Comparison of ENCODE assay signal across 22 cellular contexts in the genomic region with DNA sequence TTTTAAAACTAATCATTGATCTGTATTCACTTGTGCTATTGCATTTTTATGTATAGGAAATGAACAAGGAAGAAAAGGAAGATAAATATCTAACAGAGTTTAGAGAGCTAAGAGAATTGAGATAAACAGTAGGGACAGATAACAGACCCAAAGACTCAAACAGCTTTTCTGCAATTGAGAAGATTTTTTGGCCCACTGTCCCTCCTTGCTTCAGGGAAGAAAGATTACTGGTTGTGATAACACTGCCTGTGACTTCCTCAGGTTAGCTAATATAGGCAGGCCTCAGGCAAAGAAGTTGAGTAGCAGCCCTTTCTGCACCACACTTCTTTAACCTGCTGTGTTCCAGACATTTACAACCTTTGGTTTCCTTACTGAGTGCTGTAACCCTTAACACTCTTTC. TPM values are rescaled to one million over a fixed set of nuclear protein-coding genes. Genes with fewer than 3 reads are reported as not detected.
A peak's percentile ranks its signal among the peaks of the same experiment; 100 is the strongest.
DNase-seq lines count a peak whose midpoint lies in the region; ATAC-seq and TF ChIP-seq lines count a peak whose summit lies in the region.
"Had no signal": no experiment of that assay in that cellular context is flagged by ENCODE, and none has a peak within 500 bp of the region (broad histone marks: within the 10 kb centered on the region; RNA-seq: fewer than 3 reads in every experiment).

No MANE protein-coding gene starts in this region.

- H4K20me1 ChIP-seq in mammary epithelial cell (ENCODE audit: insufficient read depth, low read length) (no peaks in the 10 kb centered on the region), PC-3 (ENCODE audit: low read length) (no peaks in the 10 kb centered on the region)

- DNase-seq in mammary epithelial cell (no peak), breast epithelium (ENCODE audit: low spot score in 2 of 2) (no peak), PC-3 (no peak), islet precursor cell (peak; percentile 76), SJCRH30 (no peak), NCI-H187 treated with DMSO at 0.1 percent for 48 hours (lab: John Stamatoyannopoulos, UW) (no peak), GM13976 (ENCODE audit: low spot score) (no peak), coronary artery (ENCODE audit: low spot score) (no peak)
- DNase-seq: Caco-2; CD4-positive, alpha-beta T cell; DMS153; IMR-90; NCI-H1105 treated with DMSO at 0.1 percent for 48 hours; NCI-H1694; NCI-H510A treated with DMSO at 0.1 percent for 48 hours; NCI-H774; SIG-M5; SW 1271 had no signal

- POLR2A ChIA-PET in PC-3 (lab: Charles Lee; ENCODE audit: unreplicated experiment) = no interaction called here

- no peak overlapping the region for H3K27ac ChIP-seq in mammary epithelial cell (ENCODE audit: insufficient read depth, low read depth, low read length)
- no peak overlapping the region for H3K27ac ChIP-seq in breast epithelium
- no peak overlapping the region for H3K27ac ChIP-seq in PC-3 (ENCODE audit: low read length)
- H3K27ac ChIP-seq in SJCRH30 = no peak overlapping the region
- H3K27ac ChIP-seq in coronary artery = no peak overlapping the region
- H3K27ac ChIP-seq: RWPE1 had no signal

- no peak overlapping the region for H3K9ac ChIP-seq in mammary epithelial cell (ENCODE audit: insufficient read depth, low read length)
- H3K9ac ChIP-seq in PC-3 (ENCODE audit: low read length) = no peak overlapping the region

- H3K9me3 ChIP-seq in mammary epithelial cell (replicated peaks; ENCODE audit: insufficient read depth, low read length) = no peaks in the 10 kb centered on the region
- no peaks in the 10 kb centered on the region for H3K9me3 ChIP-seq in breast epithelium
- no peaks in the 10 kb centered on the region for H3K9me3 ChIP-seq in PC-3 (ENCODE audit: low read length)
- 0 out of 2 replicates have a peak, but pooled peaks cover 2% of the 10 kb centered on the region for H3K9me3 ChIP-seq in SJCRH30 (replicated peaks)
- H3K9me3 ChIP-seq: Caco-2 had no signal

- no peak for TF ChIP-seq POLR2A in breast epithelium (IDR thresholded peaks at IDR 0.05)

- BruUV-seq in mammary epithelial cell (replicated peaks; lab: Mats Ljungman, UMichigan) = no TSS peak
- BruUV-seq in PC-3 (replicated peaks; lab: Mats Ljungman, UMichigan) = no TSS peak

- H3K4me1 ChIP-seq in mammary epithelial cell (ENCODE audit: insufficient read depth, low read length) = peaks cover 14% of the 10 kb centered on the region
- peaks cover 0 to 10% of the 10 kb centered on the region in 2 donors for H3K4me1 ChIP-seq in breast epithelium
- H3K4me1 ChIP-seq in PC-3 (ENCODE audit: insufficient read depth, low read length) = peaks cover 18% of the 10 kb centered on the region
- H3K4me1 ChIP-seq in SJCRH30 = peaks cover 10% of the 10 kb centered on the region

- CTCF ChIA-PET in mammary epithelial cell (lab: Charles Lee; ENCODE audit: low non-redundant PET) = interaction anchor here (0.6 kb wide), 1 partner anchor 737 kb away, joined by 4 read pairs; no protein-coding TSS in a partner anchor
- CTCF ChIA-PET in PC-3 (lab: Charles Lee) = interaction anchor here (0.7 to 1.0 kb wide), 2 partner anchors 49 to 155 kb away, joined by 3 to 4 read pairs; no protein-coding TSS in a partner anchor

- no peak overlapping the region for H3K4me3 ChIP-seq in mammary epithelial cell (replicated peaks in 1 of 3; ENCODE audit: insufficient read depth in 1 of 3, low read depth in 2 of 3, low read length in 3 of 3)
- H3K4me3 ChIP-seq in breast epithelium = no peak overlapping the region
- no peak overlapping the region for H3K4me3 ChIP-seq in PC-3 (ENCODE audit: low read length)
- no peak overlapping the region for H3K4me3 ChIP-seq in SJCRH30
- no peak overlapping the region for H3K4me3 ChIP-seq in coronary artery

- dilution Hi-C loops in mammary epithelial cell (cut with HindIII; ENCODE audit: low sequenced_read_pairs) = no loop called here

- H3F3A ChIP-seq in PC-3 (ENCODE audit: low read length, unreplicated experiment) = no peaks in the 10 kb centered on the region

- intact Hi-C loops in mammary epithelial cell (cut with micrococcal nuclease) (loop anchor here (2.0 to 5.0 kb wide), 4 partner anchors 78 to 581 kb away; no protein-coding TSS in a partner anchor), breast epithelium (cut with DNase I; ENCODE audit: low total_unique reads) (no loop called here), PC-3 (cut with micrococcal nuclease) (loop anchor here (2.0 to 5.0 kb wide), 3 partner anchors 258 to 797 kb away; partner anchors contain the start of gene TEX55)

- no peak for ATAC-seq in PC-3
- ATAC-seq: HCT116 had no signal

- no peak overlapping the region for H3K4me2 ChIP-seq in mammary epithelial cell (ENCODE audit: insufficient read depth, low read depth, low read length)
- no peak overlapping the region for H3K4me2 ChIP-seq in PC-3 (ENCODE audit: low read length)

- H3K27me3 ChIP-seq in mammary epithelial cell (ENCODE audit: insufficient read depth, low read length) (no peaks in the 10 kb centered on the region), breast epithelium (no peaks in the 10 kb centered on the region), PC-3 (ENCODE audit: low read length) (no peaks in the 10 kb centered on the region), SJCRH30 (no peaks in the 10 kb centered on the region)

- H3K36me3 ChIP-seq in mammary epithelial cell (ENCODE audit: insufficient read depth, low read length) (peaks cover 1% of the 10 kb centered on the region), breast epithelium (no peaks in the 10 kb centered on the region), PC-3 (ENCODE audit: low read depth, low read length) (peaks cover 4% of the 10 kb centered on the region; the same call in 1 of the 2 replicates), SJCRH30 (peaks cover 4% of the 10 kb centered on the region; the same call in 1 of the 2 replicates)

- TF ChIP-seq CTCF in mammary epithelial cell (conservative IDR thresholded peaks at IDR 0.05 in 1 of 2, IDR thresholded peaks at IDR 0.05 in 1 of 2; ENCODE audit: extremely low read depth in 1 of 2, insufficient read depth in 1 of 2, low read depth in 1 of 2, low read length in 2 of 2) (no peak), breast epithelium (IDR thresholded peaks at IDR 0.05) (no peak), PC-3 (conservative IDR thresholded peaks at IDR 0.05; ENCODE audit: low read depth, low read length) (no peak), GM13976 (IDR thresholded peaks at IDR 0.05; ENCODE audit: borderline replicate concordance, control extremely low read depth, extremely low read depth, insufficient read depth, missing control alignments) (no peak), coronary artery (IDR thresholded peaks at IDR 0.05) (no peak)

- in situ Hi-C loops in mammary epithelial cell (cut with MboI; ENCODE audit: low sequenced_read_pairs in 2 of 2) (loop anchor here (10.0 to 25.0 kb wide), 6 partner anchors 168 to 793 kb away; partner anchors contain the start of genes ARHGAP31 (in 1 of the 2) and TEX55 (in 1 of the 2)), GM13976 (cut with MboI; ENCODE audit: low sequenced_read_pairs, unreplicated experiment) (loop anchor here (10.0 to 25.0 kb wide), 3 partner anchors 115 to 795 kb away; partner anchors contain the start of gene ARHGAP31)

- H2AFZ ChIP-seq in mammary epithelial cell (ENCODE audit: low read depth, low read length) = peak overlapping the region; percentile 27
- peak overlapping the region; percentile 31; the same call in 1 of the 2 replicates for H2AFZ ChIP-seq in PC-3 (ENCODE audit: low read length)

- no peaks in the 10 kb centered on the region for H3K9me2 ChIP-seq in PC-3 (replicated peaks; ENCODE audit: low read length)

- peaks cover 18% of the 10 kb centered on the region for H3K79me2 ChIP-seq in mammary epithelial cell (ENCODE audit: insufficient read depth, low read length)
- H3K79me2 ChIP-seq in PC-3 (ENCODE audit: low read length) = peaks cover 19% of the 10 kb centered on the region

RNA-seq across cellular contexts. Expression of gene COX17, which starts 2.7 kb away (rescaled TPM):
- 10 to 100 TPM; 11.3 to 41.1 TPM for total RNA-seq in mammary epithelial cell
- polyA plus RNA-seq in mammary epithelial cell = 39.9 TPM
- polyA minus RNA-seq in mammary epithelial cell = 3.2 TPM
- 10 to 100 TPM; 26.7 to 42.6 (median 33.4) TPM for total RNA-seq in breast epithelium
- 102 and 159 TPM in 2 replicates for total RNA-seq in PC-3 (2014; rRNA removed)
- 48.9 and 62.9 TPM in 2 replicates for total RNA-seq in SJCRH30 (2014; rRNA removed; shearing (Covaris generic))

RNA-seq across cellular contexts. Expression of gene POPDC2, which starts 19.5 kb away (rescaled TPM):
- total RNA-seq in mammary epithelial cell (1 to 10 TPM in 1 of 2 donors, under 1 TPM in 1; 0.31 to 1.0 TPM), breast epithelium (1 to 10 TPM; 1.1 to 7.9 (median 6.9) TPM), PC-3 (2014; rRNA removed) (0.62 and 0.98 TPM in 2 replicates)
- polyA plus RNA-seq in mammary epithelial cell = 0.12 TPM
- not detected for polyA minus RNA-seq in mammary epithelial cell
- total RNA-seq in SJCRH30 (2014; rRNA removed; shearing (Covaris generic)) = 0.10 TPM in 1 of 2 replicates, not detected in the other
- total RNA-seq: A172, LHCN-M2 had no signal

RNA-seq across cellular contexts. Expression of gene CFAP91, which starts 22.9 kb away (rescaled TPM):
- total RNA-seq in mammary epithelial cell (under 1 TPM in 1 of 2 donors, not detected in 1; 0.17 TPM), breast epithelium (10 to 100 TPM in 2 of 3 donors, 1 to 10 TPM in 1; 4.3 to 25.2 (median 24.6) TPM), PC-3 (2014; rRNA removed) (0.17 and 1.1 TPM in 2 replicates)
- polyA plus RNA-seq in mammary epithelial cell = 0.07 TPM
- polyA minus RNA-seq in mammary epithelial cell = not detected
- total RNA-seq in SJCRH30 (2014; rRNA removed; shearing (Covaris generic)) = 0.08 and 0.10 TPM in 2 replicates
- total RNA-seq: Caco-2; CD4-positive, alpha-beta T cell; IMR-90 had no signal
- polyA plus RNA-seq: IMR-90 had no signal
